Comparison of ENCODE assay signal across 8 cellular contexts in genomic region chr18:77101410-77102245, GRCh38. TPM values are rescaled to one million over a fixed set of nuclear protein-coding genes. Genes with fewer than 3 reads are reported as not detected.
A peak's percentile ranks its signal among the peaks of the same experiment; 100 is the strongest.
DNase-seq lines count a peak whose midpoint lies in the region; ATAC-seq and TF ChIP-seq lines count a peak whose summit lies in the region.

No MANE protein-coding gene starts in this region.

- peaks cover 9% of the 10 kb centered on the region for H3K36me3 ChIP-seq in GM06990 (ENCODE audit: control insufficient read depth, insufficient read depth, low read length)
- H3K36me3 ChIP-seq in H7 (replicated peaks; ENCODE audit: control insufficient read depth, insufficient read depth, low read length): peaks cover 2% of the 10 kb centered on the region; the same call in 1 of the 2 replicates
- peaks cover 0 to 4% of the 10 kb centered on the region in 2 experiments for H3K36me3 ChIP-seq in trophoblast cell (ENCODE audit: control insufficient read depth in 1 of 2, insufficient read depth in 2 of 2, low read length in 2 of 2)

- peak overlapping the region; percentile 20 for H3K18ac ChIP-seq in trophoblast cell (ENCODE audit: low read length)

- H3K4me3 Mint-ChIP-seq in activated CD8-positive, alpha-beta memory T cell treated with anti-CD3 and anti-CD28 coated beads, Interleukin-2, amount 10 ng/mL, durations not matched to agents 7 days and 5 days: peak overlapping the region; percentile 70

- no peak overlapping the region for H3K4ac ChIP-seq in trophoblast cell (ENCODE audit: low read depth, low read length)

- no peaks in the 10 kb centered on the region for H3K27me3 Mint-ChIP-seq in activated CD8-positive, alpha-beta memory T cell treated with anti-CD3 and anti-CD28 coated beads, Interleukin-2, amount 10 ng/mL, durations not matched to agents 7 days and 5 days

- H3K36me3 Mint-ChIP-seq in activated CD8-positive, alpha-beta memory T cell treated with anti-CD3 and anti-CD28 coated beads, Interleukin-2, amount 10 ng/mL, durations not matched to agents 7 days and 5 days: peaks cover 73% of the 10 kb centered on the region

- no peaks in the 10 kb centered on the region for H3K9me3 ChIP-seq in trophoblast cell (ENCODE audit: insufficient read depth, low read depth, low read length)

- H3K79me1 ChIP-seq in trophoblast cell (ENCODE audit: low read length): peaks cover 17% of the 10 kb centered on the region

- H3K14ac ChIP-seq in trophoblast cell (ENCODE audit: low read length): peak overlapping the region; percentile 8

- peak overlapping the region; percentile 15 for H4K8ac ChIP-seq in trophoblast cell (ENCODE audit: low read depth, low read length)

- peak; percentile 65 for DNase-seq in GM06990 (ENCODE audit: extremely low read depth, insufficient read length)
- DNase-seq in H7: peak; percentile 60
- DNase-seq in LoVo (ENCODE audit: low spot score): peak; percentile 47
- peak; percentile 74 for DNase-seq in activated CD8-positive, alpha-beta memory T cell treated with anti-CD3 and anti-CD28 coated beads, Interleukin-2, amount 10 ng/mL, durations not matched to agents 7 days and 5 days
- peak; percentile 98 for DNase-seq in fibroblast of the aortic adventitia (ENCODE audit: low read depth)
- DNase-seq in trophoblast cell: peak; percentile 60 to 81
- DNase-seq in NCI-H524 (lab: John Stamatoyannopoulos, UW): no peak
- no peak for DNase-seq in SK-N-DZ (ENCODE audit: low spot score)

- H3K27me3 ChIP-seq in GM06990 (replicated peaks; ENCODE audit: control insufficient read depth, insufficient read depth, low read length) (no peaks in the 10 kb centered on the region), H7 (ENCODE audit: control insufficient read depth, insufficient read depth, low read length) (no peaks in the 10 kb centered on the region), trophoblast cell (ENCODE audit: insufficient read depth, low read length) (no peaks in the 10 kb centered on the region)

- H4K12ac ChIP-seq in trophoblast cell (ENCODE audit: low read depth, low read length): no peak overlapping the region

- H3K4me2 ChIP-seq in trophoblast cell (ENCODE audit: low read length): peak overlapping the region; percentile 40

- peak overlapping the region; percentile 58 for H2BK5ac ChIP-seq in trophoblast cell (ENCODE audit: low read depth, low read length, poor library complexity)

- H3K79me2 ChIP-seq in trophoblast cell (ENCODE audit: control insufficient read depth, insufficient read depth, low read length, poor library complexity): no peaks in the 10 kb centered on the region

- peaks cover 95% of the 10 kb centered on the region for H3K4me1 Mint-ChIP-seq in activated CD8-positive, alpha-beta memory T cell treated with anti-CD3 and anti-CD28 coated beads, Interleukin-2, amount 10 ng/mL, durations not matched to agents 7 days and 5 days

- H3K27ac ChIP-seq in trophoblast cell (ENCODE audit: low read depth, low read length): peak overlapping the region; percentile 76

- no peak overlapping the region for H3K9ac ChIP-seq in trophoblast cell (ENCODE audit: low read length)

- CTCF ChIA-PET in activated CD8-positive, alpha-beta memory T cell treated with anti-CD3 and anti-CD28 coated beads, Interleukin-2, amount 10 ng/mL, durations not matched to agents 7 days and 5 days (lab: Charles Lee): interaction anchor here (0.9 to 2.1 kb wide), 15 partner anchors 11 to 110 kb away, joined by 3 to 19 read pairs (median 3); no protein-coding TSS in a partner anchor

- H2BK120ac ChIP-seq in trophoblast cell (ENCODE audit: insufficient read depth, low read length, poor library complexity): peak overlapping the region; percentile 65

- peak overlapping the region; percentile 74 for H4K91ac ChIP-seq in trophoblast cell (ENCODE audit: low read depth, low read length)

- H3K4me1 ChIP-seq in trophoblast cell (ENCODE audit: control insufficient read depth in 1 of 2, insufficient read depth in 2 of 2, low read length in 2 of 2): peaks cover 28 to 38% of the 10 kb centered on the region in 2 experiments

- WGBS in trophoblast cell (ENCODE audit: extremely low coverage, insufficient coverage, insufficient read length): no CpG with 5 or more reads among the region's 16 CpGs

- H3K23ac ChIP-seq in trophoblast cell (ENCODE audit: low read length): no peak overlapping the region

- ATAC-seq in activated CD8-positive, alpha-beta memory T cell treated with anti-CD3 and anti-CD28 coated beads, Interleukin-2, amount 10 ng/mL, durations not matched to agents 7 days and 5 days: peak; percentile 45

- peak overlapping the region; percentile 98 for H3K27ac Mint-ChIP-seq in activated CD8-positive, alpha-beta memory T cell treated with anti-CD3 and anti-CD28 coated beads, Interleukin-2, amount 10 ng/mL, durations not matched to agents 7 days and 5 days

- H3K4me3 ChIP-seq in GM06990 (replicated peaks; ENCODE audit: low read depth, low read length) (peak overlapping the region; percentile 16), H7 (ENCODE audit: insufficient read depth, low read depth, low read length) (no peak overlapping the region), fibroblast of the aortic adventitia (ENCODE audit: low read depth, low read length) (peak overlapping the region; percentile 45), trophoblast cell (ENCODE audit: low read depth, low read length) (no peak overlapping the region)

- no peak overlapping the region for H2AK5ac ChIP-seq in trophoblast cell (ENCODE audit: low read length)

- no peak for TF ChIP-seq CTCF in GM06990 (IDR thresholded peaks at IDR 0.05; ENCODE audit: insufficient read depth, low read length, poor library complexity, severe bottlenecking)
- TF ChIP-seq CTCF in fibroblast of the aortic adventitia (IDR thresholded peaks at IDR 0.05; ENCODE audit: insufficient read depth, low read length): no peak

- no peak overlapping the region for H2AFZ ChIP-seq in trophoblast cell (ENCODE audit: insufficient read depth, low read length, poor library complexity)

- H3K9me3 Mint-ChIP-seq in activated CD8-positive, alpha-beta memory T cell treated with anti-CD3 and anti-CD28 coated beads, Interleukin-2, amount 10 ng/mL, durations not matched to agents 7 days and 5 days (ENCODE audit: low read depth): peaks cover 2% of the 10 kb centered on the region

- H2BK12ac ChIP-seq in trophoblast cell (ENCODE audit: low read length): peak overlapping the region; percentile 41

RNA-seq across cellular contexts. Expression of gene MBP, which starts 31.0 kb away (rescaled TPM):
- 4.5 and 8.6 TPM in 2 replicates for total RNA-seq in H7 (2014; rRNA removed; shearing (Covaris generic))
- 100 to 1,000 TPM in 1 of 2 experiments, 10 to 100 TPM in 1; 94.7 to 101 TPM for total RNA-seq in activated CD8-positive, alpha-beta memory T cell treated with anti-CD3 and anti-CD28 coated beads, Interleukin-2, amount 10 ng/mL, durations not matched to agents 7 days and 5 days
- 25.8 and 54.1 TPM in 2 replicates for total RNA-seq in fibroblast of the aortic adventitia (ENCODE audit: low replicate concordance)
- 8.4 and 9.2 TPM in 2 replicates for polyA plus RNA-seq in trophoblast cell (2013)
- not detected in 2 replicates for polyA plus RNA-seq in SK-N-DZ (2014; cell fraction: cytosol; rRNA removed)
- polyA plus RNA-seq in SK-N-DZ (2014; cell fraction: nucleus; rRNA removed): not detected in 2 replicates

Comparison
In these comparisons a context has a peak if more than half of its experiments do, and no peak if none do; other contexts are left out.
1. DNase-seq: peak in GM06990 (single experiment), H7 (single experiment), LoVo (single experiment), activated CD8-positive, alpha-beta memory T cell treated with anti-CD3 and anti-CD28 coated beads, Interleukin-2, amount 10 ng/mL, durations not matched to agents 7 days and 5 days (single experiment), fibroblast of the aortic adventitia (single experiment) and trophoblast cell (2 of 2); none in NCI-H524 (0 of 2) and SK-N-DZ (single experiment).
2. H3K4me3 ChIP-seq: peak in GM06990 (single experiment) and fibroblast of the aortic adventitia (single experiment); none in H7 (single experiment) and trophoblast cell (single experiment).